In the genomic region with DNA sequence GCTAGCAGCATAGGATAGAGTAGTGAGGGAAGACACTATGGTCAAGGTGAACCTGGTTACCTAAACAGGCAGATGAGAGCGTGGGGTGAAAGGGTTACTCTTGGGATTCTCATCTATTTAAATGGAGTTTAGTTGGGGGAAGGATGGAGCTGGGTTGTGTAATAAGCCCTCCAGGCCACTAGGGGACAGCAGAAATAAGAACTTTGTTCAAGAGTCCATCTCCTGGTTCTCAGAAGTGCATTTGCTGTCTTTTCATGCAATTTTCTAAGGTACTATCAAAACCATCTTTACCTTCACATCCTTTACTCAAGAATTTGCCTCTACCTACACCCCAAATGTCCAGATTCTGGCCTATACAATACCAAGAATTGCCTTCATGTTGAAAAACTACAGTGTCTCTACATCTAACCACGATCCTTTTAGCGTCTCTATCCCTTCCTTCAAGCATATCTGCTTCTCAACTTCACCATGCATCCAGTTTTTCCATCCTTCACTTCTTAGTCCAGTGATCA, we compare ENCODE assay signal across 9 cellular contexts. TPM values are rescaled to one million over a fixed set of nuclear protein-coding genes. Genes with fewer than 3 reads are reported as not detected.
DNase-seq lines count a peak whose midpoint lies in the region; ATAC-seq and TF ChIP-seq lines count a peak whose summit lies in the region.
"Had no signal": no experiment of that assay in that cellular context is flagged by ENCODE, and none has a peak within 500 bp of the region (broad histone marks: within the 10 kb centered on the region; RNA-seq: fewer than 3 reads in every experiment).

No MANE protein-coding gene starts in this region.

- H2AFZ ChIP-seq in PC-9: no peak overlapping the region

- TF ChIP-seq EP300 in transverse colon (IDR thresholded peaks at IDR 0.05; ENCODE audit: low read depth): no peak

- peak overlapping the region in 1 of 2 donors; percentile 3 for H3K27ac Mint-ChIP-seq in effector memory CD8-positive, alpha-beta T cell

- POLR2A ChIA-PET in PC-9 (lab: Charles Lee; ENCODE audit: unreplicated experiment): interaction anchor here (0.6 kb wide), 1 partner anchor 14 kb away, joined by 9 read pairs; no protein-coding TSS in a partner anchor

- H3K4me2 ChIP-seq in PC-9: no peak overlapping the region

- H3K4me3 Mint-ChIP-seq in effector memory CD8-positive, alpha-beta T cell: no peak overlapping the region

- H3K9me3 ChIP-seq in left ventricle myocardium inferior (replicated peaks): no peaks in the 10 kb centered on the region
- H3K9me3 ChIP-seq in PC-9 (ENCODE audit: insufficient read depth, low read depth): no peaks in the 10 kb centered on the region
- no peaks in the 10 kb centered on the region for H3K9me3 ChIP-seq in transverse colon
- no peaks in the 10 kb centered on the region for H3K9me3 ChIP-seq in ascending aorta

- H3K9me3 Mint-ChIP-seq in effector memory CD8-positive, alpha-beta T cell: no peaks in the 10 kb centered on the region

- intact Hi-C loops in left ventricle myocardium inferior (cut with micrococcal nuclease): no loop called here
- intact Hi-C loops in Right ventricle myocardium superior (cut with DNase I): no loop called here
- intact Hi-C loops in PC-9 (cut with micrococcal nuclease; ENCODE audit: unreplicated experiment): no loop called here
- intact Hi-C loops in transverse colon (cut with DNase I; ENCODE audit: low total_unique reads): no loop called here
- intact Hi-C loops in ascending aorta (cut with DNase I): no loop called here

- peaks cover 53% of the 10 kb centered on the region for H3K36me3 Mint-ChIP-seq in effector memory CD8-positive, alpha-beta T cell (ENCODE audit: insufficient read depth)

- H3K4me3 ChIP-seq in left ventricle myocardium inferior (no peak overlapping the region), PC-9 (no peak overlapping the region), transverse colon (no peak overlapping the region), ascending aorta (no peak overlapping the region)

- BruUV-seq in PC-9 (replicated peaks; lab: Mats Ljungman, UMichigan): no TSS peak

- TF ChIP-seq POLR2A in transverse colon (IDR thresholded peaks at IDR 0.05): no peak

- no peak overlapping the region for H3K27ac ChIP-seq in left ventricle myocardium inferior (replicated peaks)
- no peak overlapping the region for H3K27ac ChIP-seq in PC-9
- no peak overlapping the region for H3K27ac ChIP-seq in transverse colon
- H3K27ac ChIP-seq in ascending aorta: no peak overlapping the region

- in situ Hi-C loops in transverse colon (cut with MboI; ENCODE audit: low pct_ligation_motif_present in 1 of 4, low pct_unique_long_range_greater_than_20kb in 1 of 4, low sequenced_read_pairs in 3 of 4): loop anchor here in 1 of 4 donors (25.0 kb wide), 1 partner anchor 182 kb away; no protein-coding TSS in a partner anchor

- H3K9me2 ChIP-seq in PC-9 (ENCODE audit: insufficient read depth): no peaks in the 10 kb centered on the region

- H3K36me3 ChIP-seq in left ventricle myocardium inferior: no peaks in the 10 kb centered on the region
- no peaks in the 10 kb centered on the region for H3K36me3 ChIP-seq in PC-9 (ENCODE audit: low read depth)
- no peaks in the 10 kb centered on the region for H3K36me3 ChIP-seq in transverse colon
- no peaks in the 10 kb centered on the region for H3K36me3 ChIP-seq in ascending aorta

- peaks cover 40 to 47% of the 10 kb centered on the region in 2 donors for H3K4me1 Mint-ChIP-seq in effector memory CD8-positive, alpha-beta T cell (ENCODE audit: low read depth in 2 of 2)

- H3K79me2 ChIP-seq in PC-9 (ENCODE audit: low read depth): no peaks in the 10 kb centered on the region

- WGBS in transverse colon (ENCODE audit: low coverage in 1 of 2), 2 donors: 92 to 96% methylated on average over 3 of the region's 3 CpGs

- H3F3A ChIP-seq in PC-9 (ENCODE audit: insufficient read depth, low read depth): no peaks in the 10 kb centered on the region

- no peaks in the 10 kb centered on the region for H4K20me1 ChIP-seq in PC-9 (ENCODE audit: insufficient read depth)

- TF ChIP-seq CTCF in left ventricle myocardium inferior (IDR thresholded peaks at IDR 0.05; ENCODE audit: borderline replicate concordance) (peak; percentile 52), PC-9 (conservative IDR thresholded peaks at IDR 0.05) (peak; percentile 68), transverse colon (IDR thresholded peaks at IDR 0.05) (peak in 4 of 5 experiments; percentile 24 to 37 (median 30)), ascending aorta (IDR thresholded peaks at IDR 0.05) (peak in 1 of 3 experiments; percentile 18)

- H3K4me1 ChIP-seq in left ventricle myocardium inferior (no peaks in the 10 kb centered on the region), PC-9 (replicated peaks; ENCODE audit: insufficient read depth) (no peaks in the 10 kb centered on the region), transverse colon (no peaks in the 10 kb centered on the region), ascending aorta (no peaks in the 10 kb centered on the region)

- CTCF ChIA-PET in PC-9 (lab: Charles Lee): no interaction called here

- no peak for DNase-seq in left ventricle myocardium inferior
- no peak for DNase-seq in Right ventricle myocardium superior
- DNase-seq in PC-9: no peak
- DNase-seq in effector memory CD8-positive, alpha-beta T cell: peak; percentile 43 to 49 (median 44)
- no peak for DNase-seq in transverse colon
- no peak for DNase-seq in activated gamma-delta T cell treated with Interleukin-2 at 50 U/mL for 16 hours
- DNase-seq in ascending aorta (ENCODE audit: low spot score in 2 of 2): no peak

- no peaks in the 10 kb centered on the region for H3K27me3 Mint-ChIP-seq in effector memory CD8-positive, alpha-beta T cell

- H3K27me3 ChIP-seq in left ventricle myocardium inferior (ENCODE audit: low read depth) (peaks cover 2% of the 10 kb centered on the region), PC-9 (ENCODE audit: insufficient read depth, low read depth) (peaks cover 35% of the 10 kb centered on the region), transverse colon (no peaks in the 10 kb centered on the region), ascending aorta (no peaks in the 10 kb centered on the region)

- ATAC-seq in Right ventricle myocardium superior (ENCODE audit: poor library complexity): no peak
- peak; percentile 31 for ATAC-seq in effector memory CD8-positive, alpha-beta T cell (replicated peaks)
- ATAC-seq in HG03175 (IDR thresholded peaks at IDR 0.05; ENCODE audit: unreplicated experiment): no peak

RNA-seq across cellular contexts. Expression of gene SLAMF1, which starts 28.0 kb away (rescaled TPM):
- total RNA-seq in left ventricle myocardium inferior (not detected), Right ventricle myocardium superior (0.27 TPM), PC-9 (2021) (not detected in 2 replicates), transverse colon (1 to 10 TPM in 3 of 4 donors, not detected in 1; 1.1 to 3.3 (median 3.2) TPM), ascending aorta (not detected)
- total RNA-seq: renal cortical epithelial cell had no signal

RNA-seq across cellular contexts. Expression of gene CD84, which starts 39.5 kb away (rescaled TPM):
- total RNA-seq in left ventricle myocardium inferior (3.6 TPM), Right ventricle myocardium superior (2.5 TPM), PC-9 (2021) (not detected in 2 replicates), transverse colon (1 to 10 TPM; 1.4 to 8.6 (median 5.8) TPM), ascending aorta (1.1 TPM)
- total RNA-seq: renal cortical epithelial cell had no signal

Comparison
In these comparisons a context has a peak if more than half of its experiments do, and no peak if none do; other contexts are left out.
1. DNase-seq: peak in effector memory CD8-positive, alpha-beta T cell (3 of 3); none in left ventricle myocardium inferior (single experiment), Right ventricle myocardium superior (single experiment), PC-9 (0 of 2), transverse colon (single experiment), activated gamma-delta T cell treated with Interleukin-2 at 50 U/mL for 16 hours (single experiment) and ascending aorta (0 of 2).